28 cellular contexts compared by ENCODE assay signal in the genomic region with DNA sequence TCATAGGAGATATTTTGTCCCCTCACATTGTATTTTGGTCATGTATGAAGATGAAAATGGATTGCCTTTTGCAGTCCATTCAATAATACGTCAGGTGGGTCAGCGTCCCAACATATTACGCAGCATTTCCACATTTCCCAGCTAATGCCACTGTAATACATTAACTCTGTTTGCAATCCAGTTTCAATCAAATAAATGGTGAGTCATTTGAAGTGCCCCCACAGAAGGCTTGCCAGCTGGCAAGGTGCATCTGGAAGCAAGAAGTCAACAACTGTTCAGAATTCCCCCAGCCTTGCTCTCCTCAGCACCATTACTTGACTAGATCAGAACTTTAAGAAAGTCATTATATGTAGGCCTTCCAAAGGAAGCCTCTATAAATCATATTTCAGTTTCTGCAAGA. TPM values are rescaled to one million over a fixed set of nuclear protein-coding genes. Genes with fewer than 3 reads are reported as not detected.
DNase-seq lines count a peak whose midpoint lies in the region; ATAC-seq lines count a peak whose summit lies in the region.
"Had no signal": no experiment of that assay in that cellular context is flagged by ENCODE, and none has a peak within 500 bp of the region (broad histone marks: within the 10 kb centered on the region; RNA-seq: fewer than 3 reads in every experiment).

No MANE protein-coding gene starts in this region.

- no peaks in the 10 kb centered on the region for H3K9me3 Mint-ChIP-seq in T-helper 2 cell treated with Interferon-gamma antibody and Interleukin-4, amounts not matched to agents 5 μg/mL and 100 μg/mL, for 36 hours
- no peaks in the 10 kb centered on the region for H3K9me3 Mint-ChIP-seq in natural killer cell treated with Interleukin-12 subunit alpha and Interleukin-12 subunit beta and Interleukin-15 and Interleukin-18, amount 100 ng/mL, for 72 hours
- H3K9me3 Mint-ChIP-seq in T-cell = no peaks in the 10 kb centered on the region
- H3K9me3 Mint-ChIP-seq: CD8-positive, alpha-beta memory T cell had no signal

- no peaks in the 10 kb centered on the region for H3K27me3 Mint-ChIP-seq in T-helper 2 cell treated with Interferon-gamma antibody and Interleukin-4, amounts not matched to agents 5 μg/mL and 100 μg/mL, for 36 hours (ENCODE audit: low read depth)
- H3K27me3 Mint-ChIP-seq in natural killer cell treated with Interleukin-12 subunit alpha and Interleukin-12 subunit beta and Interleukin-15 and Interleukin-18, amount 100 ng/mL, for 72 hours = peaks cover 20% of the 10 kb centered on the region in 2 donors
- peaks cover 0 to 4% of the 10 kb centered on the region in 2 donors for H3K27me3 Mint-ChIP-seq in T-cell
- H3K27me3 Mint-ChIP-seq: CD8-positive, alpha-beta memory T cell had no signal

- intact Hi-C loops in left ventricle myocardium superior (cut with micrococcal nuclease) = no loop called here

- POLR2A ChIA-PET in T-cell (lab: Charles Lee) = no interaction called here

- ATAC-seq in left ventricle myocardium superior = no peak
- ATAC-seq in natural killer cell treated with Interleukin-12 subunit alpha and Interleukin-12 subunit beta and Interleukin-15 and Interleukin-18, amount 100 ng/mL, for 72 hours = no peak
- ATAC-seq in T-cell (replicated peaks in 1 of 4) = no peak
- ATAC-seq: GM12878, K562, Panc1 had no signal

- H3K4me1 Mint-ChIP-seq in T-helper 2 cell treated with Interferon-gamma antibody and Interleukin-4, amounts not matched to agents 5 μg/mL and 100 μg/mL, for 36 hours (ENCODE audit: low read depth) = no peaks in the 10 kb centered on the region
- H3K4me1 Mint-ChIP-seq in natural killer cell treated with Interleukin-12 subunit alpha and Interleukin-12 subunit beta and Interleukin-15 and Interleukin-18, amount 100 ng/mL, for 72 hours (ENCODE audit: low read depth in 2 of 2) = no peaks in the 10 kb centered on the region
- H3K4me1 Mint-ChIP-seq in T-cell = no peaks in the 10 kb centered on the region
- H3K4me1 Mint-ChIP-seq: CD14-positive monocyte; CD8-positive, alpha-beta memory T cell had no signal

- CTCF ChIA-PET in T-cell (lab: Charles Lee) = no interaction called here

- peak; percentile 11 for DNase-seq in COLO668 (lab: John Stamatoyannopoulos, UW; ENCODE audit: unreplicated experiment)
- peak; percentile 18 for DNase-seq in NCI-H2029 (lab: John Stamatoyannopoulos, UW)
- DNase-seq in NCI-H524 treated with DMSO at 0.1 percent for 48 hours (lab: John Stamatoyannopoulos, UW) = peak; percentile 55
- peak; percentile 61 for DNase-seq in kidney tubule cell (ENCODE audit: low spot score)
- no peak for DNase-seq in left ventricle myocardium superior
- DNase-seq in T-helper 2 cell treated with Interferon-gamma antibody and Interleukin-4, amounts not matched to agents 5 μg/mL and 100 μg/mL, for 36 hours (ENCODE audit: low spot score) = no peak
- DNase-seq in natural killer cell treated with Interleukin-12 subunit alpha and Interleukin-12 subunit beta and Interleukin-15 and Interleukin-18, amount 100 ng/mL, for 72 hours (ENCODE audit: low spot score) = no peak
- DNase-seq in T-cell = no peak
- DNase-seq: 8988T; ACHN; BE2C; CD8-positive, alpha-beta memory T cell; DMS153; GM23248; H7; Kasumi-1; NCI-H1105 treated with DMSO at 0.1 percent for 48 hours; NCI-H146; NCI-H1930; NCI-H226; NCI-H510A treated with DMSO at 0.1 percent for 48 hours; NCI-H774; SHP77 treated with DMSO at 0.1 percent for 48 hours had no signal

- no peaks in the 10 kb centered on the region for H3K36me3 Mint-ChIP-seq in T-helper 2 cell treated with Interferon-gamma antibody and Interleukin-4, amounts not matched to agents 5 μg/mL and 100 μg/mL, for 36 hours (ENCODE audit: low read depth)
- H3K36me3 Mint-ChIP-seq in natural killer cell treated with Interleukin-12 subunit alpha and Interleukin-12 subunit beta and Interleukin-15 and Interleukin-18, amount 100 ng/mL, for 72 hours = no peaks in the 10 kb centered on the region
- H3K36me3 Mint-ChIP-seq in T-cell = no peaks in the 10 kb centered on the region
- H3K36me3 Mint-ChIP-seq: CD14-positive monocyte; CD8-positive, alpha-beta memory T cell had no signal

- no peak overlapping the region for H3K4me3 Mint-ChIP-seq in T-helper 2 cell treated with Interferon-gamma antibody and Interleukin-4, amounts not matched to agents 5 μg/mL and 100 μg/mL, for 36 hours
- no peak overlapping the region for H3K4me3 Mint-ChIP-seq in natural killer cell treated with Interleukin-12 subunit alpha and Interleukin-12 subunit beta and Interleukin-15 and Interleukin-18, amount 100 ng/mL, for 72 hours
- H3K4me3 Mint-ChIP-seq in T-cell = no peak overlapping the region
- H3K4me3 Mint-ChIP-seq: CD14-positive monocyte; CD8-positive, alpha-beta memory T cell had no signal

- H3K27ac Mint-ChIP-seq in T-helper 2 cell treated with Interferon-gamma antibody and Interleukin-4, amounts not matched to agents 5 μg/mL and 100 μg/mL, for 36 hours = no peak overlapping the region
- no peak overlapping the region for H3K27ac Mint-ChIP-seq in natural killer cell treated with Interleukin-12 subunit alpha and Interleukin-12 subunit beta and Interleukin-15 and Interleukin-18, amount 100 ng/mL, for 72 hours
- no peak overlapping the region for H3K27ac Mint-ChIP-seq in T-cell
- H3K27ac Mint-ChIP-seq: CD14-positive monocyte; CD8-positive, alpha-beta memory T cell had no signal

RNA-seq across cellular contexts. Expression of a gene that starts 50.4 kb away (rescaled TPM):
- total RNA-seq in left ventricle myocardium superior (124 TPM), T-cell (1 to 10 TPM in 3 of 5 donors, under 1 TPM in 2; 0.63 to 2.6 (median 1.1) TPM)
- 1 to 10 TPM in 1 of 2 donors, under 1 TPM in 1; 0.14 to 1.6 TPM for total RNA-seq in natural killer cell treated with Interleukin-12 subunit alpha and Interleukin-12 subunit beta and Interleukin-15 and Interleukin-18, amount 100 ng/mL, for 72 hours
- total RNA-seq: MCF 10A had no signal

Comparison
In these comparisons a context has a peak if more than half of its experiments do, and no peak if none do; other contexts are left out.
1. DNase-seq: peak in COLO668 (single experiment), NCI-H2029 (single experiment), NCI-H524 treated with DMSO at 0.1 percent for 48 hours (single experiment) and kidney tubule cell (single experiment); none in left ventricle myocardium superior (single experiment), T-helper 2 cell treated with Interferon-gamma antibody and Interleukin-4, amounts not matched to agents 5 μg/mL and 100 μg/mL, for 36 hours (single experiment), natural killer cell treated with Interleukin-12 subunit alpha and Interleukin-12 subunit beta and Interleukin-15 and Interleukin-18, amount 100 ng/mL, for 72 hours (single experiment) and T-cell (0 of 34).
2. RNA of a gene that starts 50.4 kb away (total RNA-seq): 124 TPM in left ventricle myocardium superior (single experiment); 0.14 to 1.6 TPM in natural killer cell treated with Interleukin-12 subunit alpha and Interleukin-12 subunit beta and Interleukin-15 and Interleukin-18, amount 100 ng/mL, for 72 hours and 0.63 to 2.6 TPM in T-cell; every median in the first group is over 10 times any median in the second.